21 cellular contexts compared by ENCODE assay signal in the genomic region with DNA sequence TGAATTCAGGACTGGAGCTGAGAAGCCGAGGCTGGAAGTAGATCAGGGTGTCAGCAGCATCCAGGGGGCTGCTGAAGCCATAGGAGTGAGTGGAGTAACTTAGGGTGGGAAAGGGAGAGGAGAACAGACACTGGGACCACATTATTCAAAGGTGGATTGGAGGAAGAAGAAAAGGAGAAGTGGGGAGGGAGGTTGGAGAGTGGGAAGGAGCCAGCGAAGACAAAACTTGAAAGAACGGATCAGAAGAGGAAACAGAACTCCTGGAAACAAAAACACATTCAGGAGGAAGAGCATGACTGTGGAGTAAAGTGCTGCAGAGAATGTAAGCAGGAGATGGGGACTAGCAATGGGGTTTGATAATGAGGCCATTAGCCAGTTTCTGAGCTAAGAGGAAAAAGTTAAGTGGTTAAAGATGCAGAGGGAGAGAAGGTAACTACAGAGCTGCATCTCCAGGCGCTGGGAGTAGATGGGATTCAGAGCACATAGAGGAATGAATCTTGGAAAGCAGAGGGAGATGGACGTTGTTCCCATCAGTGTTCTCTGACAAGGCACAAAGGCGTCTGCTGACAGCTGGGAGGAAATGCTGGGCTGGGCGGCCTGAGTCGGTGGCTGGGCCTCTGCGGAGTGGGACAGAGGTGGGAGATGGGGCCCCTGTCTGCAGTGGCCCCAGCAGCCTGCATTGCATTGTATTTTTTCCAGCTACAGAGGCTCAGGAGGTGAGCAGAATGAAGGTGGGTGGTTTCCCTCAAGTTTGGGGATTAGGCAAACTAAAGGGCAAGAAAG.
"Had no signal": no experiment of that assay in that cellular context is flagged by ENCODE, and none has a peak within 500 bp of the region (broad histone marks: within the 10 kb centered on the region; RNA-seq: fewer than 3 reads in every experiment).

No MANE protein-coding gene starts in this region.

- ATAC-seq: activated CD8-positive, alpha-beta memory T cell treated with anti-CD3 and anti-CD28 coated beads, Interleukin-2, amount 10 ng/mL, durations not matched to agents 7 days and 5 days; foreskin keratinocyte; left lobe of liver; upper lobe of right lung; WTC11 had no signal

- H3K4me1 ChIP-seq: colonic mucosa, foreskin keratinocyte, upper lobe of right lung had no signal

- H3K27ac Mint-ChIP-seq: activated CD4-positive, alpha-beta memory T cell treated with anti-CD3 and anti-CD28 coated beads, Interleukin-2, amount 10 ng/mL, durations not matched to agents 7 days and 5 days; activated CD8-positive, alpha-beta memory T cell treated with anti-CD3 and anti-CD28 coated beads, Interleukin-2, amount 10 ng/mL, durations not matched to agents 7 days and 5 days; activated naive CD4-positive, alpha-beta T cell treated with anti-CD3 and anti-CD28 coated beads for 36 hours; nephron; T-helper 2 cell treated with Interferon-gamma antibody and Interleukin-4, amounts not matched to agents 5 μg/mL and 100 μg/mL, for 36 hours; WTC11 had no signal

- H3K36me3 ChIP-seq: brain microvascular endothelial cell, colonic mucosa, spleen, upper lobe of right lung had no signal

- H3K27me3 ChIP-seq: colonic mucosa had no signal

- H3K4me3 Mint-ChIP-seq: activated CD4-positive, alpha-beta memory T cell treated with anti-CD3 and anti-CD28 coated beads, Interleukin-2, amount 10 ng/mL, durations not matched to agents 7 days and 5 days; activated CD8-positive, alpha-beta memory T cell treated with anti-CD3 and anti-CD28 coated beads, Interleukin-2, amount 10 ng/mL, durations not matched to agents 7 days and 5 days; activated naive CD4-positive, alpha-beta T cell treated with anti-CD3 and anti-CD28 coated beads for 36 hours; nephron; T-helper 2 cell treated with Interferon-gamma antibody and Interleukin-4, amounts not matched to agents 5 μg/mL and 100 μg/mL, for 36 hours; WTC11 had no signal

- H3K9me3 ChIP-seq: colonic mucosa, spleen, upper lobe of right lung had no signal

- H3K36me3 Mint-ChIP-seq: activated CD8-positive, alpha-beta memory T cell treated with anti-CD3 and anti-CD28 coated beads, Interleukin-2, amount 10 ng/mL, durations not matched to agents 7 days and 5 days; WTC11 had no signal

- DNase-seq: activated CD4-positive, alpha-beta memory T cell treated with anti-CD3 and anti-CD28 coated beads, Interleukin-2, amount 10 ng/mL, durations not matched to agents 7 days and 5 days; activated CD4-positive, alpha-beta T cell treated with anti-CD3 and anti-CD28 coated beads for 48 hours; activated CD8-positive, alpha-beta memory T cell treated with anti-CD3 and anti-CD28 coated beads, Interleukin-2, amount 10 ng/mL, durations not matched to agents 7 days and 5 days; activated naive CD4-positive, alpha-beta T cell treated with anti-CD3 and anti-CD28 coated beads for 36 hours; aorta; brain microvascular endothelial cell; central memory CD4-positive, alpha-beta T cell; colonic mucosa; foreskin keratinocyte; kidney; midbrain; occipital lobe; spleen; stimulated activated CD4-positive, alpha-beta T cell treated with anti-CD3 and anti-CD28 coated beads, Interleukin-4, amount 100 ng/mL, for 4 hours; stimulated activated naive CD4-positive, alpha-beta T cell; upper lobe of right lung had no signal

- H3K9me3 Mint-ChIP-seq: activated CD4-positive, alpha-beta memory T cell treated with anti-CD3 and anti-CD28 coated beads, Interleukin-2, amount 10 ng/mL, durations not matched to agents 7 days and 5 days; activated naive CD4-positive, alpha-beta T cell treated with anti-CD3 and anti-CD28 coated beads for 36 hours; nephron; T-helper 2 cell treated with Interferon-gamma antibody and Interleukin-4, amounts not matched to agents 5 μg/mL and 100 μg/mL, for 36 hours; WTC11 had no signal

- H3K4me1 Mint-ChIP-seq: nephron had no signal

- H3K27ac ChIP-seq: brain microvascular endothelial cell, colonic mucosa, foreskin keratinocyte, spleen, upper lobe of right lung had no signal

- H3K4me3 ChIP-seq: colonic mucosa, lung, spleen, upper lobe of right lung had no signal
